In genomic region chr17:36197389-36197708, GRCh38 we compare ENCODE assay signal across 12 cellular contexts. TPM values are rescaled to one million over a fixed set of nuclear protein-coding genes. Genes with fewer than 3 reads are reported as not detected.
DNase-seq lines count a peak whose midpoint lies in the region; ATAC-seq and TF ChIP-seq lines count a peak whose summit lies in the region.
"Had no signal": no experiment of that assay in that cellular context is flagged by ENCODE, and none has a peak within 500 bp of the region (broad histone marks: within the 10 kb centered on the region; RNA-seq: fewer than 3 reads in every experiment).

No MANE protein-coding gene starts in this region.

- H3K4me1 ChIP-seq in uterus (no peaks in the 10 kb centered on the region), stomach (peaks cover 0 to 17% (median 1%) of the 10 kb centered on the region in 4 donors)

- H3K27ac ChIP-seq in uterus = no peak overlapping the region
- H3K27ac ChIP-seq in stomach = peak overlapping the region in 1 of 5 donors; percentile 44

- peak overlapping the region in 4 of 6 donors; percentile 34 to 92 (median 64) for H3K27ac Mint-ChIP-seq in naive B cell
- H3K27ac Mint-ChIP-seq: activated naive CD8-positive, alpha-beta T cell treated with anti-CD3 and anti-CD28 coated beads, Interleukin-2, amount 10 ng/mL, durations not matched to agents 7 days and 5 days had no signal

- peaks cover 0 to 3% (median 3%) of the 10 kb centered on the region in 3 donors for H3K27me3 Mint-ChIP-seq in naive B cell

- H3K27me3 ChIP-seq in uterus = no peaks in the 10 kb centered on the region
- peaks cover 0 to 38% (median 0%) of the 10 kb centered on the region in 3 donors for H3K27me3 ChIP-seq in stomach

- no peaks in the 10 kb centered on the region for H3K9me3 Mint-ChIP-seq in naive B cell
- H3K9me3 Mint-ChIP-seq: activated naive CD8-positive, alpha-beta T cell treated with anti-CD3 and anti-CD28 coated beads, Interleukin-2, amount 10 ng/mL, durations not matched to agents 7 days and 5 days had no signal

- TF ChIP-seq CTCF in uterus (IDR thresholded peaks at IDR 0.05) (no peak), stomach (IDR thresholded peaks at IDR 0.05) (no peak)

- peak overlapping the region in 7 of 8 donors; percentile 15 to 90 (median 73) for H3K4me3 Mint-ChIP-seq in naive B cell
- H3K4me3 Mint-ChIP-seq: activated naive CD8-positive, alpha-beta T cell treated with anti-CD3 and anti-CD28 coated beads, Interleukin-2, amount 10 ng/mL, durations not matched to agents 7 days and 5 days had no signal

- DNase-seq in naive B cell = no peak
- no peak for DNase-seq in uterus
- DNase-seq in NCI-H1436 (lab: John Stamatoyannopoulos, UW) = no peak
- no peak for DNase-seq in stomach
- DNase-seq: activated naive CD8-positive, alpha-beta T cell treated with anti-CD3 and anti-CD28 coated beads, Interleukin-2, amount 10 ng/mL, durations not matched to agents 7 days and 5 days; naive thymus-derived CD4-positive, alpha-beta T cell; NCI-H187 had no signal

- WGBS in stomach, 5 donors = 39 to 75% (median 68%) methylated on average over 4 of the region's 4 CpGs

- no peak overlapping the region for H3K4me3 ChIP-seq in uterus
- H3K4me3 ChIP-seq in stomach = no peak overlapping the region
- H3K4me3 ChIP-seq: skin epidermis had no signal

- H3K36me3 ChIP-seq in uterus = no peaks in the 10 kb centered on the region
- no peaks in the 10 kb centered on the region for H3K36me3 ChIP-seq in stomach

- intact Hi-C loops in uterus (cut with DNase I; ENCODE audit: low total_unique reads) = no loop called here
- intact Hi-C loops in stomach (cut with DNase I; ENCODE audit: low total_unique reads) = no loop called here

- H3K9me3 ChIP-seq in uterus (no peaks in the 10 kb centered on the region), stomach (no peaks in the 10 kb centered on the region)

- no peak for TF ChIP-seq POLR2A in uterus (IDR thresholded peaks at IDR 0.05)
- TF ChIP-seq POLR2A in stomach (IDR thresholded peaks at IDR 0.05) = no peak

- ATAC-seq in GM18867 (IDR thresholded peaks at IDR 0.05; ENCODE audit: unreplicated experiment) (peak; percentile 22), GM21723 (IDR thresholded peaks at IDR 0.05; ENCODE audit: unreplicated experiment) (peak; percentile 17), HG03575 (IDR thresholded peaks at IDR 0.05; ENCODE audit: extremely low read depth, insufficient number of reproducible peaks, low FRiP score, unreplicated experiment) (peak; percentile 11), naive B cell (ENCODE audit: low read depth in 2 of 2) (no peak)
- ATAC-seq: Panc1 had no signal

- peaks cover 50 to 67% (median 50%) of the 10 kb centered on the region in 3 donors for H3K4me1 Mint-ChIP-seq in naive B cell

- H3K36me3 Mint-ChIP-seq in naive B cell = no peaks in the 10 kb centered on the region
- H3K36me3 Mint-ChIP-seq: activated naive CD8-positive, alpha-beta T cell treated with anti-CD3 and anti-CD28 coated beads, Interleukin-2, amount 10 ng/mL, durations not matched to agents 7 days and 5 days; naive thymus-derived CD4-positive, alpha-beta T cell had no signal

- no peak for TF ChIP-seq EP300 in stomach (IDR thresholded peaks at IDR 0.05)

RNA-seq across cellular contexts. Expression of gene CCL3L1, which starts 0.8 kb away (rescaled TPM):
- polyA plus RNA-seq in naive B cell (ENCODE audit: low read depth in 6 of 6) (1 to 10 TPM in 1 of 6 donors, under 1 TPM in 3, not detected in 2; 0.48 to 1.5 (median 0.71) TPM), stomach (1 to 10 TPM in 2 of 3 donors, under 1 TPM in 1; 0.30 to 2.7 (median 1.2) TPM)
- total RNA-seq in uterus (1 to 10 TPM in 1 of 4 donors, not detected in 3; 2.3 TPM), stomach (10 to 100 TPM in 1 of 5 donors, not detected in 4; 34.4 TPM)
- polyA plus RNA-seq: naive thymus-derived CD4-positive, alpha-beta T cell had no signal

RNA-seq across cellular contexts. Expression of gene CCL4L2, which starts 13.5 kb away (rescaled TPM):
- polyA plus RNA-seq in naive B cell (ENCODE audit: low read depth in 6 of 6) = 1 to 10 TPM in 2 of 6 donors, not detected in 4; 1.6 to 6.6 TPM
- 1 to 10 TPM in 1 of 4 donors, not detected in 3; 6.7 TPM for total RNA-seq in uterus
- total RNA-seq in stomach = under 1 TPM in 1 of 5 donors, not detected in 4; 0.73 TPM
- polyA plus RNA-seq in stomach = 1 to 10 TPM in 2 of 3 donors, under 1 TPM in 1; 0.25 to 4.3 (median 3.5) TPM
- polyA plus RNA-seq: naive thymus-derived CD4-positive, alpha-beta T cell had no signal

RNA-seq across cellular contexts. Expression of gene TBC1D3B, which starts 20.9 kb away (rescaled TPM):
- under 1 TPM in 1 of 6 donors, not detected in 5; 0.73 TPM for polyA plus RNA-seq in naive B cell (ENCODE audit: low read depth in 6 of 6)
- total RNA-seq in uterus = 10 to 100 TPM in 1 of 4 donors, not detected in 3; 10.9 TPM
- total RNA-seq in stomach = 1 to 10 TPM in 2 of 5 donors, not detected in 3; 1.5 to 1.7 TPM
- polyA plus RNA-seq in stomach = 1 to 10 TPM in 1 of 3 donors, under 1 TPM in 1, not detected in 1; 0.81 to 4.6 TPM
- polyA plus RNA-seq: naive thymus-derived CD4-positive, alpha-beta T cell had no signal

Comparison
In these comparisons a context has a peak if more than half of its experiments do, and no peak if none do; other contexts are left out.
1. ATAC-seq: peak in GM18867 (single experiment), GM21723 (single experiment) and HG03575 (single experiment); none in naive B cell (0 of 2).